In the genomic region with DNA sequence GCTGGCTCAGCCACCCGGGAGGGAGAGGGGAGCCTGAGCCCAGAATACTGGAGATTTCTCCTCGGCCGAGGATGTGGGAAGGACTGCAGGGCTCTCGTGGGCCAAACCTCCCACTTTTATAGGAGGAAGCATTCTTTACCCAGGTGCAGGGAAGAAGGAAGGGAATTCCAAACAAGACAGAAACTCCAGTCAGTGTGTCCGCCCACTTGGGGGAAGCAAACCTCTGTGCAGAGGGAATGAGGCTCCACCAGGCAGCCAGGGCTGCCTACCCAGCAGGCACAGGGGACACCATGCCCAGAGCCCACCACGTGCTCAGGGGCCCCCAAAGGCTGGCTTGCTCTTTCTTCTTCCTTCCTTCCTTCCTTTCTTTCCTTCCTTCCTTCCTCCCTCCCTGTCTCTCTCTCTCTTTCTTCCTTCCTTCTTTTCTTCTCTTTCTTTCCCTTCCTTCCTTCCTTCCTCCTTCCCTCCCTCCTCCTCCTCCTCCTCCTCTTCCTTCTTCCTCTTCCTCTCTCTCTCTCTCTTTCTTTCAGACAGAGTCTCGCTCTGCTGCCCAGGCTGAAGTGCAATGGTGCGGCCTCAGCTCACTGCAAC, we compare ENCODE assay signal across 3 cellular contexts.
TF ChIP-seq lines count a peak whose summit lies in the region.

No MANE protein-coding gene starts in this region.

TF ChIP-seq in HepG2, 621 proteins besides CTCF, POLR2A, EP300 and RAD21 (continues in another document):
- TF ChIP-seq RFX1 (IDR thresholded peaks at IDR 0.05) (no peak), KLF11 (CRISPR knock-in tag; IDR thresholded peaks at IDR 0.05) (no peak), AGO1 (IDR thresholded peaks at IDR 0.05; ENCODE audit: low read depth, low read length, poor library complexity, severe bottlenecking) (no peak), ZSCAN25 (CRISPR knock-in tag; IDR thresholded peaks at IDR 0.05) (no peak)
- TF ChIP-seq, protein P1, sequence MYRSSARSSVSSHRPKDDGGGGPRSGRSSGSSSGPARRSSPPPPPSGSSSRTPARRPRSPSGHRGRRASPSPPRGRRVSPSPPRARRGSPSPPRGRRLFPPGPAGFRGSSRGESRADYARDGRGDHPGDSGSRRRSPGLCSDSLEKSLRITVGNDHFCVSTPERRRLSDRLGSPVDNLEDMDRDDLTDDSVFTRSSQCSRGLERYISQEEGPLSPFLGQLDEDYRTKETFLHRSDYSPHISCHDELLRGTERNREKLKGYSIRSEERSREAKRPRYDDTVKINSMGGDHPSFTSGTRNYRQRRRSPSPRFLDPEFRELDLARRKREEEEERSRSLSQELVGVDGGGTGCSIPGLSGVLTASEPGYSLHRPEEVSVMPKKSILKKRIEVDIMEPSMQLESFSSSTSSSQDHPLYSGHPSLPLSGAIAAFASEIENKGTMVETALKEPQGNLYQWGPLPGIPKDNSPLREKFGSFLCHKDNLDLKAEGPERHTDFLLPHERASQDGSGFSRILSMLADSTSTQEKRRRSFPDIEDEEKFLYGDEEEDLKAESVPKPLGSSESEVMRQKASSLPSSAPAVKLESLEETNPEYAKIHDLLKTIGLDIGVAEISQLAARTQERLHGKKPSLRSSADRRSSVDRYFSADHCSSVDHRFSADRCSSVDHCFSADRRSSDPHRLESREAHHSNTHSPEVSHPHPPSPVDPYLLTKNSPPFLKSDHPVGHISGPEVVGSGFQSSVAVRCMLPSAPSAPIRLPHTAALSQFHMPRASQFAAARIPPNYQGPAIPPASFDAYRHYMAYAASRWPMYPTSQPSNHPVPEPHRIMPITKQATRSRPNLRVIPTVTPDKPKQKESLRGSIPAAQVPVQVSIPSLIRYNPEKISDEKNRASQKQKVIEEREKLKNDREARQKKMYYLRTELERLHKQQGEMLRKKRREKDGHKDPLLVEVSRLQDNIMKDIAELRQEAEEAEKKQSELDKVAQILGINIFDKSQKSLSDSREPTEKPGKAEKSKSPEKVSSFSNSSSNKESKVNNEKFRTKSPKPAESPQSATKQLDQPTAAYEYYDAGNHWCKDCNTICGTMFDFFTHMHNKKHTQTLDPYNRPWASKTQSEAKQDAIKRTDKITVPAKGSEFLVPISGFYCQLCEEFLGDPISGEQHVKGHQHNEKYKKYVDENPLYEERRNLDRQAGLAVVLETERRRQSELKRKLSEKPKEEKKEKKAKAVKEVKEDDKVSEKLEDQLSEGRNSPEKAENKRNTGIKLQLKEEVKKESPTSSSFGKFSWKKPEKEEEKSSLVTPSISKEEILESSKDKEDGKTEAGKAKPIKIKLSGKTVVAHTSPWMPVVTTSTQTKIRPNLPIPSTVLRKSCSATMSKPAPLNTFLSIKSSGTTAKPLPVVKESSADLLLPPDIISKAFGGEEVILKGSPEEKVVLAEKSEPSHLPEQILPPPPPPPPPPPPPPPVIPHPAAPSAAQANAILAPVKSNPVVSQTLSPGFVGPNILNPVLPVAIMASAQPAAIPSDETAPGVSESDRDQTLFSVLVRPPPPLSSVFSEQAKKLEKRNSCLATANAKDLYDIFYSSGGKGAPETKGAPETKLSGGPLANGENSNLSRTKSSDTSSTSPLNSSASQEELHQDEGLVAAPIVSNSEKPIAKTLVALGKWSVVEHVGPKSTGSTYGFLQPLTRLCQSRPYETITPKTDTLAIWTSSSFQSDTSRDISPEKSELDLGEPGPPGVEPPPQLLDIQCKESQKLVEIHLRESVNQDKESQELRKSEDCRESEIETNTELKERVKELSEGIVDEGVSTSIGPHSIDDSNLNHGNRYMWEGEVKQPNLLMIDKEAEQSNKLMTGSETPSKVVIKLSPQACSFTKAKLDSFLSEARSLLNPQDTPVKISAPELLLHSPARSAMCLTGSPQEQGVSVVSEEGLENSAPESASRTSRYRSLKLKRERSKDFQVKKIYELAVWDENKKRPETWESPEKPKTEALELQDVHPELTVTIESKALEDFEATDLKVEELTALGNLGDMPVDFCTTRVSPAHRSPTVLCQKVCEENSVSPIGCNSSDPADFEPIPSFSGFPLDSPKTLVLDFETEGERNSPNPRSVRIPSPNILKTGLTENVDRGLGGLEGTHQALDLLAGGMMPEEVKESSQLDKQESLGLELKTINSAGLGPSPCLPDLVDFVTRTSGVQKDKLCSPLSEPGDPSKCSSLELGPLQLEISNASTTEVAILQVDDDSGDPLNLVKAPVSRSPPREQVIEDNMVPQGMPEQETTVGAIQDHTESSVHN (CRISPR knock-in tag; IDR thresholded peaks at IDR 0.05): no peak

TF ChIP-seq in HEK293, 187 proteins besides CTCF, POLR2A, EP300 and RAD21:
- peak; percentile 90 for TF ChIP-seq ZNF366 (tag by site-specific recombination; conservative IDR thresholded peaks at IDR 0.05)
- no peak for TF ChIP-seq ZNF521 (tag by site-specific recombination; IDR thresholded peaks at IDR 0.05)
- TF ChIP-seq, protein P2, sequence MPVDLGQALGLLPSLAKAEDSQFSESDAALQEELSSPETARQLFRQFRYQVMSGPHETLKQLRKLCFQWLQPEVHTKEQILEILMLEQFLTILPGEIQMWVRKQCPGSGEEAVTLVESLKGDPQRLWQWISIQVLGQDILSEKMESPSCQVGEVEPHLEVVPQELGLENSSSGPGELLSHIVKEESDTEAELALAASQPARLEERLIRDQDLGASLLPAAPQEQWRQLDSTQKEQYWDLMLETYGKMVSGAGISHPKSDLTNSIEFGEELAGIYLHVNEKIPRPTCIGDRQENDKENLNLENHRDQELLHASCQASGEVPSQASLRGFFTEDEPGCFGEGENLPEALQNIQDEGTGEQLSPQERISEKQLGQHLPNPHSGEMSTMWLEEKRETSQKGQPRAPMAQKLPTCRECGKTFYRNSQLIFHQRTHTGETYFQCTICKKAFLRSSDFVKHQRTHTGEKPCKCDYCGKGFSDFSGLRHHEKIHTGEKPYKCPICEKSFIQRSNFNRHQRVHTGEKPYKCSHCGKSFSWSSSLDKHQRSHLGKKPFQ (tag by site-specific recombination; IDR thresholded peaks at IDR 0.05): no peak
- TF ChIP-seq, protein P3, sequence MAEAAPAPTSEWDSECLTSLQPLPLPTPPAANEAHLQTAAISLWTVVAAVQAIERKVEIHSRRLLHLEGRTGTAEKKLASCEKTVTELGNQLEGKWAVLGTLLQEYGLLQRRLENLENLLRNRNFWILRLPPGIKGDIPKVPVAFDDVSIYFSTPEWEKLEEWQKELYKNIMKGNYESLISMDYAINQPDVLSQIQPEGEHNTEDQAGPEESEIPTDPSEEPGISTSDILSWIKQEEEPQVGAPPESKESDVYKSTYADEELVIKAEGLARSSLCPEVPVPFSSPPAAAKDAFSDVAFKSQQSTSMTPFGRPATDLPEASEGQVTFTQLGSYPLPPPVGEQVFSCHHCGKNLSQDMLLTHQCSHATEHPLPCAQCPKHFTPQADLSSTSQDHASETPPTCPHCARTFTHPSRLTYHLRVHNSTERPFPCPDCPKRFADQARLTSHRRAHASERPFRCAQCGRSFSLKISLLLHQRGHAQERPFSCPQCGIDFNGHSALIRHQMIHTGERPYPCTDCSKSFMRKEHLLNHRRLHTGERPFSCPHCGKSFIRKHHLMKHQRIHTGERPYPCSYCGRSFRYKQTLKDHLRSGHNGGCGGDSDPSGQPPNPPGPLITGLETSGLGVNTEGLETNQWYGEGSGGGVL (tag by site-specific recombination; IDR thresholded peaks at IDR 0.05): no peak
- no peak for TF ChIP-seq ZNF155 (tag by site-specific recombination; IDR thresholded peaks at IDR 0.05)

TF ChIP-seq in endothelial cell of umbilical vein, 7 proteins besides CTCF, POLR2A, EP300 and RAD21:
- TF ChIP-seq GATA2 (IDR thresholded peaks at IDR 0.05; ENCODE audit: insufficient read depth, insufficient read length, low read depth, low read length) (no peak), MYC (IDR thresholded peaks at IDR 0.05; ENCODE audit: low read depth, low read length) (no peak), FOS (IDR thresholded peaks at IDR 0.05; ENCODE audit: borderline replicate concordance, insufficient read depth, low read length) (no peak), POLR2AphosphoS5 (IDR thresholded peaks at IDR 0.05; ENCODE audit: insufficient read depth, low read depth, low read length) (no peak), EZH2 (IDR thresholded peaks at IDR 0.05; ENCODE audit: borderline replicate concordance, low read depth, low read length, severe bottlenecking) (no peak), JUN (IDR thresholded peaks at IDR 0.05; ENCODE audit: borderline replicate concordance, insufficient read depth, insufficient read length, low read depth) (no peak)
- TF ChIP-seq, protein P4, sequence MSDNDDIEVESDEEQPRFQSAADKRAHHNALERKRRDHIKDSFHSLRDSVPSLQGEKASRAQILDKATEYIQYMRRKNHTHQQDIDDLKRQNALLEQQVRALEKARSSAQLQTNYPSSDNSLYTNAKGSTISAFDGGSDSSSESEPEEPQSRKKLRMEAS (IDR thresholded peaks at IDR 0.05; ENCODE audit: insufficient read depth, insufficient read length): no peak
TF ChIP-seq in endothelial cell of umbilical vein: peak in this region for 0.
